Comparison of ENCODE assay signal across 26 cellular contexts in the genomic region with DNA sequence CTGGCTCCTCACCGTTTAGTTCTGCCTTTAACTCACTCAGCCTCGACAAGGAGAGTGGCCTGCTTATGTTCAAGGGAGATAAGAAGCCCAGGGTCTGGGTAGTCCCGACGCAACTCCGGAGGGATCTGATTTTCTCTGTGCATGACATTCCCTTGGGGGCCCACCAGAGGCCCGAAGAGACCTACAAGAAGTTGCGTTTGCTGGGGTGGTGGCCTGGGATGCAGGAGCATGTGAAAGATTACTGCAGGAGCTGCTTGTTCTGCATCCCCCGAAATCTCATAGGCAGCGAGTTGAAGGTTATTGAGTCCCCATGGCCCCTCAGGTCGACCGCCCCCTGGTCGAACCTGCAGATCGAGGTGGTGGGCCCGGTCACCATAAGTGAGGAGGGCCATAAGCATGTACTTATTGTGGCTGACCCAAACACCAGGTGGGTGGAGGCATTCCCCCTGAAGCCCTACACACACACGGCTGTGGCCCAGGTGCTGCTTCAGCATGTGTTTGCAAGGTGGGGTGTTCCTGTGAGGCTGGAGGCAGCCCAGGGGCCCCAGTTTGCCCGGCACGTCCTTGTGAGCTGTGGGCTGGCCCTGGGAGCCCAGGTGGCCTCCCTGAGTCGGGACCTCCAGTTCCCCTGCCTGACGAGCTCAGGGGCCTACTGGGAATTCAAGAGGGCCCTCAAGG. TPM values are rescaled to one million over a fixed set of nuclear protein-coding genes. Genes with fewer than 3 reads are reported as not detected.
A peak's percentile ranks its signal among the peaks of the same experiment; 100 is the strongest.
DNase-seq lines count a peak whose midpoint lies in the region; ATAC-seq, FAIRE-seq and TF ChIP-seq lines count a peak whose summit lies in the region.
"Had no signal": no experiment of that assay in that cellular context is flagged by ENCODE, and none has a peak within 500 bp of the region (broad histone marks: within the 10 kb centered on the region; RNA-seq: fewer than 3 reads in every experiment).

No MANE protein-coding gene starts in this region.

- peaks cover 9% of the 10 kb centered on the region for H3K4me1 Mint-ChIP-seq in mesothelial cell of epicardium
- H3K4me1 Mint-ChIP-seq in type B pancreatic cell (ENCODE audit: unreplicated experiment), result no peaks in the 10 kb centered on the region
- H3K4me1 Mint-ChIP-seq: IgD-negative memory B cell had no signal

- peak overlapping the region in 1 of 2 experiments; percentile 81; a peak in 3 of 4 replicates for H3K9ac ChIP-seq in K562 (ENCODE audit: insufficient read depth in 1 of 2, low read depth in 2 of 2, low read length in 2 of 2)

- no peaks in the 10 kb centered on the region for H3K79me2 ChIP-seq in K562 (ENCODE audit: control insufficient read depth, insufficient read depth, low read length)

- WGBS in K562 (ENCODE audit: insufficient coverage, low coverage, missing lambda C conversion rate), result 44% methylated on average over 18 of the region's 19 CpGs
- WGBS in thyroid gland, 2 donors, result 77 to 82% methylated on average over 13 to 18 of the region's 19 CpGs

- no peak overlapping the region for H2AFZ ChIP-seq in K562 (ENCODE audit: low read depth, low read length)
- H2AFZ ChIP-seq: GM23338 had no signal

- CTCF ChIA-PET in K562 (lab: Yijun Ruan, JAX; ENCODE audit: low intra/inter-chr PET ratio), result no interaction called here

- H3K4me1 ChIP-seq in cardiac muscle cell (ENCODE audit: low read depth) (peaks cover 11% of the 10 kb centered on the region), K562 (replicated peaks in 1 of 2; ENCODE audit: control insufficient read depth in 2 of 2, insufficient read depth in 2 of 2, low read length in 2 of 2) (peaks cover 4 to 26% of the 10 kb centered on the region in 2 experiments; a peak in 4 of 5 replicates), thyroid gland (peaks cover 9 to 20% of the 10 kb centered on the region in 2 donors)
- H3K4me1 ChIP-seq: HAP-1 had no signal

- H3K36me3 Mint-ChIP-seq in mesothelial cell of epicardium (peaks cover 29% of the 10 kb centered on the region), type B pancreatic cell (peaks cover 12% of the 10 kb centered on the region)

- H3K36me3 ChIP-seq in cardiac muscle cell (peaks cover 13% of the 10 kb centered on the region), K562 (ENCODE audit: control insufficient read depth, insufficient read depth, low read length) (no peaks in the 10 kb centered on the region), thyroid gland (peaks cover 0 to 3% of the 10 kb centered on the region in 2 donors)
- H3K36me3 ChIP-seq: HAP-1 had no signal

- no peak overlapping the region for H3K4me3 ChIP-seq in cardiac muscle cell
- no peak overlapping the region for H3K4me3 ChIP-seq in K562
- H3K4me3 ChIP-seq in thyroid gland (replicated peaks in 1 of 3), result no peak overlapping the region
- H3K4me3 ChIP-seq: GM12878, GM23338, HAP-1, SK-N-MC had no signal

- TF ChIP-seq EP300 in K562 (IDR thresholded peaks at IDR 0.05; ENCODE audit: low read length), result no peak

- no peaks in the 10 kb centered on the region for H4K20me1 ChIP-seq in K562 (replicated peaks; ENCODE audit: control insufficient read depth, insufficient read depth, low read length)

- ATAC-seq in Right ventricle myocardium inferior, result no peak
- peak; percentile 88 for ATAC-seq in K562
- ATAC-seq: GM12878, GM23338, Panc1 had no signal

- no peaks in the 10 kb centered on the region for H3K9me1 ChIP-seq in K562 (ENCODE audit: control insufficient read depth, insufficient read depth, low read length)

- no peak overlapping the region for H3K4me2 ChIP-seq in K562 (ENCODE audit: insufficient read depth, low read length)
- H3K4me2 ChIP-seq: GM23338 had no signal

- TF ChIP-seq CTCF in cardiac muscle cell (IDR thresholded peaks at IDR 0.05; ENCODE audit: low read depth, low read length), result no peak
- TF ChIP-seq CTCF in K562 (IDR thresholded peaks at IDR 0.05 in 2 of 3, conservative IDR thresholded peaks at IDR 0.05 in 1 of 3; ENCODE audit: insufficient read depth in 2 of 3, low read depth in 1 of 3, low read length in 3 of 3), result peak; percentile 10 to 33 (median 11); a peak in 2 of 6 replicates
- no peak for TF ChIP-seq CTCF in mesothelial cell of epicardium (IDR thresholded peaks at IDR 0.05; ENCODE audit: unreplicated experiment)
- no peak for TF ChIP-seq CTCF in type B pancreatic cell (conservative IDR thresholded peaks at IDR 0.05)
- no peak for TF ChIP-seq CTCF in thyroid gland (IDR thresholded peaks at IDR 0.05)

- H3K4me3 Mint-ChIP-seq in mesothelial cell of epicardium (no peak overlapping the region), type B pancreatic cell (no peak overlapping the region)
- H3K4me3 Mint-ChIP-seq: CD4-positive, alpha-beta T cell; GM23338; HFFc6 had no signal

- no TSS peak for BruUV-seq in K562 (replicated peaks; lab: Mats Ljungman, UMichigan)

- H3K9me3 Mint-ChIP-seq in mesothelial cell of epicardium (no peaks in the 10 kb centered on the region), type B pancreatic cell (no peaks in the 10 kb centered on the region)
- H3K9me3 Mint-ChIP-seq: CD4-positive, alpha-beta T cell; HFFc6; IgD-negative memory B cell had no signal

- in situ Hi-C loops in K562 (cut with MboI), result no loop called here

- TF ChIP-seq POLR2A in K562 (conservative IDR thresholded peaks at IDR 0.05) (no peak), thyroid gland (IDR thresholded peaks at IDR 0.05) (no peak)

- POLR2A ChIA-PET in K562 (lab: Yijun Ruan, JAX), result interaction anchor here (0.6 kb wide), 2 partner anchors 9 to 11 kb away, joined by 3 to 5 read pairs; no protein-coding TSS in a partner anchor

- H3K27me3 Mint-ChIP-seq in mesothelial cell of epicardium (ENCODE audit: low read depth) (no peaks in the 10 kb centered on the region), type B pancreatic cell (no peaks in the 10 kb centered on the region)

- H3K27me3 ChIP-seq in cardiac muscle cell (no peaks in the 10 kb centered on the region), K562 (ENCODE audit: control insufficient read depth in 2 of 2, insufficient read depth in 2 of 2, low read length in 2 of 2) (no peaks in the 10 kb centered on the region), thyroid gland (no peaks in the 10 kb centered on the region)

- H3K27ac Mint-ChIP-seq in mesothelial cell of epicardium (peak overlapping the region; percentile 79), type B pancreatic cell (no peak overlapping the region)
- H3K27ac Mint-ChIP-seq: CD4-positive, alpha-beta T cell; GM23338; HFFc6; IgD-negative memory B cell had no signal

- peak; percentile 48 for FAIRE-seq in K562 (lab: Jason Lieb, UNC)
- FAIRE-seq: G401.6, GM12878 had no signal

- TF ChIP-seq RAD21 in K562 (CRISPR knock-in tag; conservative IDR thresholded peaks at IDR 0.05 in 1 of 2, IDR thresholded peaks at IDR 0.05 in 1 of 2), result peak in 1 of 2 experiments; percentile 33; a peak in 2 of 4 replicates

- H3K27ac ChIP-seq in cardiac muscle cell, result peak overlapping the region; percentile 63
- no peak overlapping the region for H3K27ac ChIP-seq in K562 (ENCODE audit: extremely low read depth, low read depth, low read length)
- no peak overlapping the region for H3K27ac ChIP-seq in thyroid gland
- H3K27ac ChIP-seq: 22Rv1, RWPE1, SK-N-MC had no signal

- peak in 1 of 2 donors; percentile 64 for DNase-seq in cardiac muscle cell (ENCODE audit: low read depth in 1 of 2, low spot score in 1 of 2)
- no peak for DNase-seq in Right ventricle myocardium inferior (ENCODE audit: missing footprints)
- peak; percentile 60 to 72 (median 69) for DNase-seq in K562 (ENCODE audit: extremely low read depth in 1 of 4, low spot score in 3 of 4)
- DNase-seq in mesothelial cell of epicardium (ENCODE audit: low spot score in 2 of 2, unreplicated experiment in 2 of 2), result no peak
- DNase-seq in type B pancreatic cell (ENCODE audit: extremely low spot score, unreplicated experiment), result peak; percentile 64
- DNase-seq in activated effector memory CD4-positive, alpha-beta T cell treated with Interleukin-2 at 50 U/mL for 16 hours, result no peak
- no peak for DNase-seq in GF-D8 (lab: John Stamatoyannopoulos, UW)
- DNase-seq in thyroid gland, result no peak
- DNase-seq: CD4-positive, alpha-beta T cell; HFFc6; NCI-H1092 treated with DMSO at 0.1 percent for 48 hours; NCI-H1436; NCI-H187; NCI-H2171 treated with DMSO at 0.1 percent for 48 hours; NCI-H345; NCI-H524 treated with DMSO at 0.1 percent for 48 hours; SHP77 treated with DMSO at 0.1 percent for 48 hours had no signal

- H3K9me3 ChIP-seq in cardiac muscle cell (ENCODE audit: low read depth) (no peaks in the 10 kb centered on the region), K562 (replicated peaks; ENCODE audit: control insufficient read depth, insufficient read depth, low read depth, low read length) (no peaks in the 10 kb centered on the region), thyroid gland (no peaks in the 10 kb centered on the region)
- H3K9me3 ChIP-seq: HAP-1 had no signal

- intact Hi-C loops in Right ventricle myocardium inferior (cut with DNase I), result no loop called here
- intact Hi-C loops in K562 (cut with micrococcal nuclease), result no loop called here
- intact Hi-C loops in thyroid gland (cut with DNase I), result no loop called here

RNA-seq across cellular contexts. Expression of gene CBLN3, which starts 13.1 kb away (rescaled TPM):
- total RNA-seq in cardiac muscle cell (2.3 and 3.3 TPM in 2 replicates), Right ventricle myocardium inferior (1.1 TPM), K562 (2014; rRNA removed) (0.05 and 0.20 TPM in 2 replicates), K562 (2014; rRNA removed; fragmentation: Illumina TruSeq; extraction: Trizol) (0.10 and 0.11 TPM in 2 replicates), K562 (2015; rRNA removed; fragmentation: Illumina TruSeq; extraction: Trizol) (0.19 and 0.25 TPM in 2 replicates), K562 (2021) (0.44 and 0.67 TPM in 2 replicates), mesothelial cell of epicardium (3.9 to 5.5 TPM (median 4.8 TPM) in 3 replicates), type B pancreatic cell (ENCODE audit: low replicate concordance) (1.4 and 2.4 TPM in 2 replicates), thyroid gland (1 to 10 TPM; 1.7 to 3.4 (median 2.3) TPM)
- polyA plus RNA-seq in cardiac muscle cell (3.1 and 5.3 TPM in 2 replicates), K562 (2011; rRNA removed) (0.59 and 0.66 TPM in 2 replicates), K562 (2014; fragmentation: Illumina TruSeq; extraction: Trizol) (0.30 and 0.32 TPM in 2 replicates), K562 (2014; fragmentation: Nextera tagmentation; extraction: Ambion mirVana) (under 1 TPM in 1 of 2 experiments, not detected in 1; 0.06 TPM), K562 (2014; rRNA removed) (0.05 and 0.27 TPM in 2 replicates)
- 1.5 and 2.4 TPM in 2 replicates for total RNA-seq in K562 (2011; cell fraction: chromatin; rRNA removed; ENCODE audit: low replicate concordance)
- total RNA-seq in K562 (2011; cell fraction: nucleolus; rRNA removed), result 0.67 and 0.92 TPM in 2 replicates
- total RNA-seq in K562 (2011; cell fraction: nucleoplasm; rRNA removed), result 0.95 and 1.1 TPM in 2 replicates
- polyA plus RNA-seq in K562 (2011; cell fraction: cytosol; rRNA removed), result 0.53 and 0.57 TPM in 2 replicates
- polyA plus RNA-seq in K562 (2011; cell fraction: nucleus; rRNA removed), result 2.5 and 3.6 TPM in 2 replicates
- polyA plus RNA-seq in K562 (2012), result 0.74 and 0.96 TPM in 2 replicates
- 0.09 and 0.28 TPM in 2 replicates for polyA minus RNA-seq in K562 (2011; rRNA and poly(A)+ RNA removed)
- 2.2 TPM in 1 of 2 replicates, not detected in the other for polyA minus RNA-seq in K562 (2011; cell fraction: cytosol; rRNA and poly(A)+ RNA removed)
- 0.27 and 0.56 TPM in 2 replicates for polyA minus RNA-seq in K562 (2011; cell fraction: nucleus; rRNA and poly(A)+ RNA removed)

RNA-seq across cellular contexts. Expression of gene KHNYN, which starts 13.4 kb away (rescaled TPM):
- total RNA-seq in cardiac muscle cell (62.2 and 90.7 TPM in 2 replicates), Right ventricle myocardium inferior (23.3 TPM), K562 (2014; rRNA removed) (18.6 and 26.9 TPM in 2 replicates), K562 (2014; rRNA removed; fragmentation: Illumina TruSeq; extraction: Trizol) (13.6 and 14.2 TPM in 2 replicates), K562 (2015; rRNA removed; fragmentation: Illumina TruSeq; extraction: Trizol) (14.5 and 14.6 TPM in 2 replicates), K562 (2021) (20.0 and 26.0 TPM in 2 replicates), mesothelial cell of epicardium (89.2 to 92.2 TPM (median 89.3 TPM) in 3 replicates), type B pancreatic cell (ENCODE audit: low replicate concordance) (81.3 and 113 TPM in 2 replicates), thyroid gland (10 to 100 TPM; 46.9 to 75.0 (median 48.3) TPM)
- polyA plus RNA-seq in cardiac muscle cell (34.7 and 35.7 TPM in 2 replicates), K562 (2011; rRNA removed) (12.4 and 14.8 TPM in 2 replicates), K562 (2014; fragmentation: Illumina TruSeq; extraction: Trizol) (14.1 and 18.3 TPM in 2 replicates), K562 (2014; fragmentation: Nextera tagmentation; extraction: Ambion mirVana) (1 to 10 TPM in 1 of 2 experiments, under 1 TPM in 1; 0.76 to 1.8 TPM), K562 (2014; rRNA removed) (14.4 and 16.5 TPM in 2 replicates)
- 28.3 and 36.5 TPM in 2 replicates for total RNA-seq in K562 (2011; cell fraction: chromatin; rRNA removed; ENCODE audit: low replicate concordance)
- 27.8 and 28.2 TPM in 2 replicates for total RNA-seq in K562 (2011; cell fraction: nucleolus; rRNA removed)
- total RNA-seq in K562 (2011; cell fraction: nucleoplasm; rRNA removed), result 29.5 and 37.6 TPM in 2 replicates
- 8.9 and 10.7 TPM in 2 replicates for polyA plus RNA-seq in K562 (2011; cell fraction: cytosol; rRNA removed)
- 35.7 and 38.4 TPM in 2 replicates for polyA plus RNA-seq in K562 (2011; cell fraction: nucleus; rRNA removed)
- polyA plus RNA-seq in K562 (2012), result 15.4 and 24.1 TPM in 2 replicates
- 16.5 and 17.2 TPM in 2 replicates for polyA minus RNA-seq in K562 (2011; rRNA and poly(A)+ RNA removed)
- 8.8 and 9.6 TPM in 2 replicates for polyA minus RNA-seq in K562 (2011; cell fraction: cytosol; rRNA and poly(A)+ RNA removed)
- 29.2 and 37.0 TPM in 2 replicates for polyA minus RNA-seq in K562 (2011; cell fraction: nucleus; rRNA and poly(A)+ RNA removed)

RNA-seq across cellular contexts. Expression of gene NYNRIN, which starts 17.6 kb away (rescaled TPM):
- 37.2 and 56.2 TPM in 2 replicates for total RNA-seq in cardiac muscle cell
- 21.3 and 30.7 TPM in 2 replicates for polyA plus RNA-seq in cardiac muscle cell
- 9.5 TPM for total RNA-seq in Right ventricle myocardium inferior
- 1.0 and 5.0 TPM in 2 replicates for total RNA-seq in K562 (2011; cell fraction: chromatin; rRNA removed; ENCODE audit: low replicate concordance)
- total RNA-seq in K562 (2011; cell fraction: nucleolus; rRNA removed), result 2.6 and 5.3 TPM in 2 replicates
- 2.0 and 2.1 TPM in 2 replicates for total RNA-seq in K562 (2011; cell fraction: nucleoplasm; rRNA removed)
- 0.37 and 0.54 TPM in 2 replicates for total RNA-seq in K562 (2014; rRNA removed)
- total RNA-seq in K562 (2014; rRNA removed; fragmentation: Illumina TruSeq; extraction: Trizol), result 0.22 TPM in 2 replicates
- total RNA-seq in K562 (2015; rRNA removed; fragmentation: Illumina TruSeq; extraction: Trizol), result 0.14 and 0.23 TPM in 2 replicates
- 1.2 and 1.9 TPM in 2 replicates for total RNA-seq in K562 (2021)
- 1.2 TPM in 2 replicates for polyA plus RNA-seq in K562 (2011; rRNA removed)
- 0.78 and 1.7 TPM in 2 replicates for polyA plus RNA-seq in K562 (2011; cell fraction: cytosol; rRNA removed)
- polyA plus RNA-seq in K562 (2011; cell fraction: nucleus; rRNA removed), result 2.2 and 4.2 TPM in 2 replicates
- polyA plus RNA-seq in K562 (2012), result 0.68 and 0.72 TPM in 2 replicates
- 0.58 and 0.61 TPM in 2 replicates for polyA plus RNA-seq in K562 (2014; fragmentation: Illumina TruSeq; extraction: Trizol)
- under 1 TPM; 0.04 to 0.06 TPM for polyA plus RNA-seq in K562 (2014; fragmentation: Nextera tagmentation; extraction: Ambion mirVana)
- polyA plus RNA-seq in K562 (2014; rRNA removed), result 0.28 and 0.47 TPM in 2 replicates
- 1.5 and 2.9 TPM in 2 replicates for polyA minus RNA-seq in K562 (2011; rRNA and poly(A)+ RNA removed)
- 2.5 and 3.9 TPM in 2 replicates for polyA minus RNA-seq in K562 (2011; cell fraction: cytosol; rRNA and poly(A)+ RNA removed)
- 2.6 and 3.5 TPM in 2 replicates for polyA minus RNA-seq in K562 (2011; cell fraction: nucleus; rRNA and poly(A)+ RNA removed)
- 171 to 173 TPM (median 173 TPM) in 3 replicates for total RNA-seq in mesothelial cell of epicardium
- 79.2 and 129 TPM in 2 replicates for total RNA-seq in type B pancreatic cell (ENCODE audit: low replicate concordance)
- total RNA-seq in thyroid gland, result 10 to 100 TPM; 11.7 to 19.9 (median 12.3) TPM
- polyA plus RNA-seq: IgD-negative memory B cell had no signal

RNA-seq across cellular contexts. Expression of gene SDR39U1, which starts 26.2 kb away (rescaled TPM):
- total RNA-seq in cardiac muscle cell, result 60.4 and 63.9 TPM in 2 replicates
- polyA plus RNA-seq in cardiac muscle cell, result 163 TPM in 2 replicates
- 76.6 TPM for total RNA-seq in Right ventricle myocardium inferior
- 32.9 and 64.5 TPM in 2 replicates for total RNA-seq in K562 (2011; cell fraction: chromatin; rRNA removed; ENCODE audit: low replicate concordance)
- total RNA-seq in K562 (2011; cell fraction: nucleolus; rRNA removed), result 53.7 and 68.7 TPM in 2 replicates
- total RNA-seq in K562 (2011; cell fraction: nucleoplasm; rRNA removed), result 47.4 and 51.2 TPM in 2 replicates
- total RNA-seq in K562 (2014; rRNA removed), result 19.8 and 21.7 TPM in 2 replicates
- 8.8 and 10.4 TPM in 2 replicates for total RNA-seq in K562 (2014; rRNA removed; fragmentation: Illumina TruSeq; extraction: Trizol)
- 17.7 and 18.2 TPM in 2 replicates for total RNA-seq in K562 (2015; rRNA removed; fragmentation: Illumina TruSeq; extraction: Trizol)
- 34.5 and 36.8 TPM in 2 replicates for total RNA-seq in K562 (2021)
- 33.2 and 38.4 TPM in 2 replicates for polyA plus RNA-seq in K562 (2011; rRNA removed)
- polyA plus RNA-seq in K562 (2011; cell fraction: cytosol; rRNA removed), result 49.6 and 54.6 TPM in 2 replicates
- 164 and 205 TPM in 2 replicates for polyA plus RNA-seq in K562 (2011; cell fraction: nucleus; rRNA removed)
- 31.9 and 54.5 TPM in 2 replicates for polyA plus RNA-seq in K562 (2012)
- polyA plus RNA-seq in K562 (2014; fragmentation: Illumina TruSeq; extraction: Trizol), result 27.8 and 40.9 TPM in 2 replicates
- 10 to 100 TPM; 11.0 to 18.6 TPM for polyA plus RNA-seq in K562 (2014; fragmentation: Nextera tagmentation; extraction: Ambion mirVana)
- 53.7 and 56.1 TPM in 2 replicates for polyA plus RNA-seq in K562 (2014; rRNA removed)
- polyA minus RNA-seq in K562 (2011; rRNA and poly(A)+ RNA removed), result 7.8 and 10.4 TPM in 2 replicates
- polyA minus RNA-seq in K562 (2011; cell fraction: cytosol; rRNA and poly(A)+ RNA removed), result 8.9 TPM in 2 replicates
- polyA minus RNA-seq in K562 (2011; cell fraction: nucleus; rRNA and poly(A)+ RNA removed), result 25.7 and 34.4 TPM in 2 replicates
- total RNA-seq in mesothelial cell of epicardium, result 56.7 to 69.3 TPM (median 64.2 TPM) in 3 replicates
- 54.1 and 62.1 TPM in 2 replicates for total RNA-seq in type B pancreatic cell (ENCODE audit: low replicate concordance)
- 10 to 100 TPM; 35.1 to 75.6 (median 49.2) TPM for total RNA-seq in thyroid gland

RNA-seq across cellular contexts. Expression of gene NFATC4, which starts 48.4 kb away (rescaled TPM):
- total RNA-seq in cardiac muscle cell (56.8 and 117 TPM in 2 replicates), Right ventricle myocardium inferior (28.4 TPM), K562 (2014; rRNA removed) (0.54 and 2.4 TPM in 2 replicates), K562 (2014; rRNA removed; fragmentation: Illumina TruSeq; extraction: Trizol) (0.25 and 0.51 TPM in 2 replicates), K562 (2015; rRNA removed; fragmentation: Illumina TruSeq; extraction: Trizol) (0.40 and 0.49 TPM in 2 replicates), K562 (2021) (2.2 and 3.7 TPM in 2 replicates), mesothelial cell of epicardium (291 to 298 TPM (median 292 TPM) in 3 replicates), type B pancreatic cell (ENCODE audit: low replicate concordance) (33.8 and 130 TPM in 2 replicates), thyroid gland (10 to 100 TPM; 19.4 to 41.3 (median 38.6) TPM)
- polyA plus RNA-seq in cardiac muscle cell (83.2 and 120 TPM in 2 replicates), K562 (2011; rRNA removed) (3.8 and 9.9 TPM in 2 replicates), K562 (2014; fragmentation: Illumina TruSeq; extraction: Trizol) (1.0 and 1.1 TPM in 2 replicates), K562 (2014; fragmentation: Nextera tagmentation; extraction: Ambion mirVana) (under 1 TPM in 1 of 2 experiments, not detected in 1; 0.32 TPM), K562 (2014; rRNA removed) (1.9 and 2.5 TPM in 2 replicates)
- total RNA-seq in K562 (2011; cell fraction: chromatin; rRNA removed; ENCODE audit: low replicate concordance), result 26.5 and 55.3 TPM in 2 replicates
- total RNA-seq in K562 (2011; cell fraction: nucleolus; rRNA removed), result 25.3 and 27.3 TPM in 2 replicates
- 25.2 and 31.9 TPM in 2 replicates for total RNA-seq in K562 (2011; cell fraction: nucleoplasm; rRNA removed)
- polyA plus RNA-seq in K562 (2011; cell fraction: cytosol; rRNA removed), result 4.9 and 5.2 TPM in 2 replicates
- polyA plus RNA-seq in K562 (2011; cell fraction: nucleus; rRNA removed), result 131 and 146 TPM in 2 replicates
- polyA plus RNA-seq in K562 (2012), result 1.1 and 1.8 TPM in 2 replicates
- polyA minus RNA-seq in K562 (2011; rRNA and poly(A)+ RNA removed), result 2.1 and 2.8 TPM in 2 replicates
- 2.1 TPM in 2 replicates for polyA minus RNA-seq in K562 (2011; cell fraction: cytosol; rRNA and poly(A)+ RNA removed)
- polyA minus RNA-seq in K562 (2011; cell fraction: nucleus; rRNA and poly(A)+ RNA removed), result 8.3 and 11.6 TPM in 2 replicates
- total RNA-seq: CD4-positive, alpha-beta T cell had no signal

Comparison
In these comparisons a context has a peak if more than half of its experiments do, and no peak if none do; other contexts are left out.
1. DNase-seq: peak in K562 (4 of 4) and type B pancreatic cell (single experiment); none in Right ventricle myocardium inferior (single experiment), mesothelial cell of epicardium (0 of 2), activated effector memory CD4-positive, alpha-beta T cell treated with Interleukin-2 at 50 U/mL for 16 hours (single experiment), GF-D8 (single experiment) and thyroid gland (0 of 2).
2. CTCF ChIP-seq: peak in K562 (3 of 3); none in cardiac muscle cell (single experiment), mesothelial cell of epicardium (single experiment), type B pancreatic cell (single experiment) and thyroid gland (0 of 6).